In genomic region chrY:2913066-2913815, GRCh38 we compare ENCODE assay signal across 9 cellular contexts. TPM values are rescaled to one million over a fixed set of nuclear protein-coding genes. Genes with fewer than 3 reads are reported as not detected.
A peak's percentile ranks its signal among the peaks of the same experiment; 100 is the strongest.
DNase-seq lines count a peak whose midpoint lies in the region; ATAC-seq and TF ChIP-seq lines count a peak whose summit lies in the region.
"Had no signal": no experiment of that assay in that cellular context is flagged by ENCODE, and none has a peak within 500 bp of the region (broad histone marks: within the 10 kb centered on the region; RNA-seq: fewer than 3 reads in every experiment).

No MANE protein-coding gene starts in this region.

- peaks cover 3% of the 10 kb centered on the region for H3K9me3 Mint-ChIP-seq in activated T-helper 1 cell treated with anti-CD3 and anti-CD28 coated beads, Interleukin-12 subunit alpha, Interleukin-12 subunit beta, Interleukin-2, Interleukin-4 antibody, amounts not matched to agents 30 ng/mL and 10 ng/mL and 1 ng/mL, durations not matched to agents 14 hours and 24 hours and 36 hours
- peaks cover 0 to 14% (median 0%) of the 10 kb centered on the region in 11 donors for H3K9me3 Mint-ChIP-seq in naive thymus-derived CD4-positive, alpha-beta T cell
- no peaks in the 10 kb centered on the region for H3K9me3 Mint-ChIP-seq in neural progenitor cell
- H3K9me3 Mint-ChIP-seq: activated T-cell treated with anti-CD3 and anti-CD28 coated beads, Interleukin-2, amount 50 U/mL, for 4 hours had no signal

- H3K4me1 Mint-ChIP-seq in activated T-helper 1 cell treated with anti-CD3 and anti-CD28 coated beads, Interleukin-12 subunit alpha, Interleukin-12 subunit beta, Interleukin-2, Interleukin-4 antibody, amounts not matched to agents 30 ng/mL and 10 ng/mL and 1 ng/mL, durations not matched to agents 14 hours and 24 hours and 36 hours (ENCODE audit: low read depth), result peaks cover 7% of the 10 kb centered on the region
- H3K4me1 Mint-ChIP-seq in naive thymus-derived CD4-positive, alpha-beta T cell, result peaks cover 0 to 12% (median 7%) of the 10 kb centered on the region in 7 donors
- H3K4me1 Mint-ChIP-seq in neural progenitor cell, result no peaks in the 10 kb centered on the region

- H3K27me3 ChIP-seq in naive thymus-derived CD4-positive, alpha-beta T cell (ENCODE audit: control insufficient read depth in 2 of 2, insufficient read depth in 2 of 2, low read length in 2 of 2), result no peaks in the 10 kb centered on the region
- no peaks in the 10 kb centered on the region for H3K27me3 ChIP-seq in neural progenitor cell

- no peaks in the 10 kb centered on the region for H3K36me3 Mint-ChIP-seq in activated T-helper 1 cell treated with anti-CD3 and anti-CD28 coated beads, Interleukin-12 subunit alpha, Interleukin-12 subunit beta, Interleukin-2, Interleukin-4 antibody, amounts not matched to agents 30 ng/mL and 10 ng/mL and 1 ng/mL, durations not matched to agents 14 hours and 24 hours and 36 hours (ENCODE audit: low read depth)
- peaks cover 0 to 8% (median 0%) of the 10 kb centered on the region in 5 donors for H3K36me3 Mint-ChIP-seq in naive thymus-derived CD4-positive, alpha-beta T cell
- no peaks in the 10 kb centered on the region for H3K36me3 Mint-ChIP-seq in neural progenitor cell

- H3K9me3 ChIP-seq in naive thymus-derived CD4-positive, alpha-beta T cell (ENCODE audit: control insufficient read depth in 2 of 3, low read length in 3 of 3), result no peaks in the 10 kb centered on the region
- H3K9me3 ChIP-seq in neural progenitor cell (ENCODE audit: low read depth), result no peaks in the 10 kb centered on the region

- H3K4me1 ChIP-seq in naive thymus-derived CD4-positive, alpha-beta T cell (ENCODE audit: control insufficient read depth in 2 of 2, insufficient read depth in 2 of 2, low read length in 2 of 2), result peaks cover 0 to 6% of the 10 kb centered on the region in 2 donors
- no peaks in the 10 kb centered on the region for H3K4me1 ChIP-seq in neural progenitor cell

- H3K79me2 ChIP-seq in neural progenitor cell (ENCODE audit: low read depth), result no peaks in the 10 kb centered on the region

- TF ChIP-seq CTCF in GM12872 (IDR thresholded peaks at IDR 0.05; ENCODE audit: insufficient read depth, low read depth, low read length), result peak; percentile 50
- TF ChIP-seq CTCF in neural progenitor cell (IDR thresholded peaks at IDR 0.05), result no peak

- H4K20me1 ChIP-seq in neural progenitor cell (ENCODE audit: low read depth), result no peaks in the 10 kb centered on the region

- H3K27me3 Mint-ChIP-seq in activated T-helper 1 cell treated with anti-CD3 and anti-CD28 coated beads, Interleukin-12 subunit alpha, Interleukin-12 subunit beta, Interleukin-2, Interleukin-4 antibody, amounts not matched to agents 30 ng/mL and 10 ng/mL and 1 ng/mL, durations not matched to agents 14 hours and 24 hours and 36 hours (ENCODE audit: insufficient read depth), result no peaks in the 10 kb centered on the region
- no peaks in the 10 kb centered on the region for H3K27me3 Mint-ChIP-seq in naive thymus-derived CD4-positive, alpha-beta T cell
- H3K27me3 Mint-ChIP-seq in neural progenitor cell (ENCODE audit: insufficient read depth, low read depth), result no peaks in the 10 kb centered on the region

- no peaks in the 10 kb centered on the region for H3F3A ChIP-seq in neural progenitor cell (ENCODE audit: low read depth)

- no peak overlapping the region for H3K4me3 ChIP-seq in naive thymus-derived CD4-positive, alpha-beta T cell (ENCODE audit: low read length)
- H3K4me3 ChIP-seq in neural progenitor cell, result no peak overlapping the region

- CTCF ChIA-PET in naive thymus-derived CD4-positive, alpha-beta T cell (lab: Charles Lee), result interaction anchor here (0.5 to 0.6 kb wide), 2 partner anchors 23 to 32 kb away, joined by 3 to 6 read pairs; no protein-coding TSS in a partner anchor

- DNase-seq in HT1080 (ENCODE audit: low read depth) (peak; percentile 67), islet precursor cell (no peak), GM19238 (ENCODE audit: insufficient read length, low spot score) (no peak), SK-N-DZ (ENCODE audit: low spot score) (no peak), neural progenitor cell (ENCODE audit: low spot score) (no peak)
- DNase-seq in activated T-helper 1 cell treated with anti-CD3 and anti-CD28 coated beads, Interleukin-12 subunit alpha, Interleukin-12 subunit beta, Interleukin-2, Interleukin-4 antibody, amounts not matched to agents 30 ng/mL and 10 ng/mL and 1 ng/mL, durations not matched to agents 14 hours and 24 hours and 36 hours (ENCODE audit: low spot score), result peak; percentile 7
- peak in 3 of 9 donors; percentile 20 to 42 (median 29) for DNase-seq in naive thymus-derived CD4-positive, alpha-beta T cell
- DNase-seq: activated T-cell treated with anti-CD3 and anti-CD28 coated beads, Interleukin-2, amount 50 U/mL, for 4 hours had no signal

- ATAC-seq in naive thymus-derived CD4-positive, alpha-beta T cell, result peak; percentile 90

- intact Hi-C loops in activated T-helper 1 cell treated with anti-CD3 and anti-CD28 coated beads, Interleukin-12 subunit alpha, Interleukin-12 subunit beta, Interleukin-2, Interleukin-4 antibody, amounts not matched to agents 30 ng/mL and 10 ng/mL and 1 ng/mL, durations not matched to agents 14 hours and 24 hours and 36 hours (cut with micrococcal nuclease), result loop anchor here (1.0 kb wide), 2 partner anchors 22 to 25 kb away; partner anchors contain the start of gene ZFY
- intact Hi-C loops in naive thymus-derived CD4-positive, alpha-beta T cell (cut with micrococcal nuclease), result loop anchor here (1.0 kb wide), 3 partner anchors 23 to 90 kb away; no protein-coding TSS in a partner anchor

- H3K27ac ChIP-seq in naive thymus-derived CD4-positive, alpha-beta T cell (ENCODE audit: low read depth, low read length), result no peak overlapping the region
- H3K27ac ChIP-seq in neural progenitor cell, result no peak overlapping the region

- H2AFZ ChIP-seq in neural progenitor cell (replicated peaks), result no peak overlapping the region

- H3K4me3 Mint-ChIP-seq in activated T-helper 1 cell treated with anti-CD3 and anti-CD28 coated beads, Interleukin-12 subunit alpha, Interleukin-12 subunit beta, Interleukin-2, Interleukin-4 antibody, amounts not matched to agents 30 ng/mL and 10 ng/mL and 1 ng/mL, durations not matched to agents 14 hours and 24 hours and 36 hours, result no peak overlapping the region
- peak overlapping the region in 2 of 10 donors; percentile 32 to 37 for H3K4me3 Mint-ChIP-seq in naive thymus-derived CD4-positive, alpha-beta T cell
- no peak overlapping the region for H3K4me3 Mint-ChIP-seq in neural progenitor cell
- H3K4me3 Mint-ChIP-seq: activated T-cell treated with anti-CD3 and anti-CD28 coated beads, Interleukin-2, amount 50 U/mL, for 4 hours had no signal

- no peaks in the 10 kb centered on the region for H3K36me3 ChIP-seq in naive thymus-derived CD4-positive, alpha-beta T cell (ENCODE audit: control insufficient read depth in 2 of 3, insufficient read depth in 3 of 3, low read length in 3 of 3)
- no peaks in the 10 kb centered on the region for H3K36me3 ChIP-seq in neural progenitor cell

- POLR2A ChIA-PET in naive thymus-derived CD4-positive, alpha-beta T cell (lab: Charles Lee), result interaction anchor here (0.6 to 1.2 kb wide), 3 partner anchors 22 to 69 kb away, joined by 3 to 5 read pairs (median 4); partner anchors contain the start of gene ZFY

- H3K4me2 ChIP-seq in neural progenitor cell, result no peak overlapping the region

- H3K27ac Mint-ChIP-seq in activated T-helper 1 cell treated with anti-CD3 and anti-CD28 coated beads, Interleukin-12 subunit alpha, Interleukin-12 subunit beta, Interleukin-2, Interleukin-4 antibody, amounts not matched to agents 30 ng/mL and 10 ng/mL and 1 ng/mL, durations not matched to agents 14 hours and 24 hours and 36 hours, result no peak overlapping the region
- H3K27ac Mint-ChIP-seq in naive thymus-derived CD4-positive, alpha-beta T cell, result peak overlapping the region in 5 of 9 donors; percentile 35 to 77 (median 61)
- H3K27ac Mint-ChIP-seq in neural progenitor cell, result no peak overlapping the region

- no peak overlapping the region for H3K9ac ChIP-seq in neural progenitor cell

RNA-seq across cellular contexts. Expression of gene ZFY, which starts 21.9 kb away (rescaled TPM):
- total RNA-seq in HT1080 (2014; rRNA removed; shearing (Covaris generic)), result 7.5 and 12.4 TPM in 2 replicates
- polyA plus RNA-seq in HT1080 (2015; cell fraction: cytosol; rRNA removed), result 4.0 and 6.7 TPM in 2 replicates
- polyA plus RNA-seq in HT1080 (2015; cell fraction: nucleus; rRNA removed), result 8.3 and 8.7 TPM in 2 replicates
- total RNA-seq in activated T-helper 1 cell treated with anti-CD3 and anti-CD28 coated beads, Interleukin-12 subunit alpha, Interleukin-12 subunit beta, Interleukin-2, Interleukin-4 antibody, amounts not matched to agents 30 ng/mL and 10 ng/mL and 1 ng/mL, durations not matched to agents 14 hours and 24 hours and 36 hours, result 16.3 and 19.5 TPM in 2 replicates
- total RNA-seq in naive thymus-derived CD4-positive, alpha-beta T cell, result 10 to 100 TPM; 20.2 to 34.5 (median 22.6) TPM
- polyA plus RNA-seq in naive thymus-derived CD4-positive, alpha-beta T cell, result not detected
- polyA plus RNA-seq in SK-N-DZ (2014; cell fraction: cytosol; rRNA removed), result not detected in 2 replicates
- polyA plus RNA-seq in SK-N-DZ (2014; cell fraction: nucleus; rRNA removed), result not detected in 2 replicates
- total RNA-seq in neural progenitor cell (ENCODE audit: low replicate concordance), result not detected in 2 replicates

Comparison
In these comparisons a context has a peak if more than half of its experiments do, and no peak if none do; other contexts are left out.
1. DNase-seq: peak in HT1080 (single experiment) and activated T-helper 1 cell treated with anti-CD3 and anti-CD28 coated beads, Interleukin-12 subunit alpha, Interleukin-12 subunit beta, Interleukin-2, Interleukin-4 antibody, amounts not matched to agents 30 ng/mL and 10 ng/mL and 1 ng/mL, durations not matched to agents 14 hours and 24 hours and 36 hours (single experiment); none in islet precursor cell (single experiment), GM19238 (single experiment), SK-N-DZ (single experiment) and neural progenitor cell (single experiment).
2. H3K27ac Mint-ChIP-seq: peak in naive thymus-derived CD4-positive, alpha-beta T cell (5 of 9); none in activated T-helper 1 cell treated with anti-CD3 and anti-CD28 coated beads, Interleukin-12 subunit alpha, Interleukin-12 subunit beta, Interleukin-2, Interleukin-4 antibody, amounts not matched to agents 30 ng/mL and 10 ng/mL and 1 ng/mL, durations not matched to agents 14 hours and 24 hours and 36 hours (single experiment) and neural progenitor cell (single experiment).